Comparison of ENCODE assay signal across 1 cellular context in the genomic region with DNA sequence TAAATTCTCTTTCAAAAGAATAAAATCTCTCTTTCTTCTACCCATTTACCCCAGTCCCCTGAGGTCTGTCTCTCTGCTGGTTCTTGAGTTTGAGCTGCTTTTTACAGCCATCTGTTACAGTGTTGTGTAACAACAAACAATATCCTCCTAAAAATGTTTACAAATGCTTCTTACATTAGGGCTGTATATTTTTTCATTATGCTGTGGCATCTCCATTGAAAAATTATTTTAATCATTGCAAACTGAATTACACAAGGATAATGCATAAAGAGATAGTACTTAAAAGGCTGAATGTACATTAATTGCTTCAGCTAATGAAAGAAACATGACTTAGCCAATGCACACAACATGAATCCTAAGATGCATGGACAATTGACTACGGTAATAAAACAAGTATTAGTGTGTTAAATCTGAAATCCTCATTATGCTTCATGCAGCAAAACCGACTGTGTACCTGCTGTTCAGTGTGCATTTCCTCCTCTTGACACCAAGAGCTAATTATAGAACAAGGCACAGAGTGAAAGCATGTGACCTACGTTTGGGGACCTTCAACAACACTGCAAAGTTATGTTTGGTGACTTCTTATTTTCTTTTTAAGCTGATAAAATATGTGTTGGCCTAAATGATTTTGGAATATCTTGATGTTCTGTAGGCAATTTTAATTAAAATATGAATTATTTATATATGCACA.
TF ChIP-seq lines count a peak whose summit lies in the region.

No MANE protein-coding gene starts in this region.

TF ChIP-seq in WTC11, 78 proteins besides CTCF, POLR2A, EP300 and RAD21 (continued from another document):
- no peak for TF ChIP-seq MXD4 (CRISPR knock-in tag; IDR thresholded peaks at IDR 0.05; ENCODE audit: borderline replicate concordance)
- no peak for TF ChIP-seq EMX1 (CRISPR knock-in tag; IDR thresholded peaks at IDR 0.05)
- no peak for TF ChIP-seq IRF2 (CRISPR knock-in tag; IDR thresholded peaks at IDR 0.05; ENCODE audit: borderline replicate concordance, low read depth)
- no peak for TF ChIP-seq TCF7 (CRISPR knock-in tag; IDR thresholded peaks at IDR 0.05; ENCODE audit: low read depth)
- TF ChIP-seq, protein P1, sequence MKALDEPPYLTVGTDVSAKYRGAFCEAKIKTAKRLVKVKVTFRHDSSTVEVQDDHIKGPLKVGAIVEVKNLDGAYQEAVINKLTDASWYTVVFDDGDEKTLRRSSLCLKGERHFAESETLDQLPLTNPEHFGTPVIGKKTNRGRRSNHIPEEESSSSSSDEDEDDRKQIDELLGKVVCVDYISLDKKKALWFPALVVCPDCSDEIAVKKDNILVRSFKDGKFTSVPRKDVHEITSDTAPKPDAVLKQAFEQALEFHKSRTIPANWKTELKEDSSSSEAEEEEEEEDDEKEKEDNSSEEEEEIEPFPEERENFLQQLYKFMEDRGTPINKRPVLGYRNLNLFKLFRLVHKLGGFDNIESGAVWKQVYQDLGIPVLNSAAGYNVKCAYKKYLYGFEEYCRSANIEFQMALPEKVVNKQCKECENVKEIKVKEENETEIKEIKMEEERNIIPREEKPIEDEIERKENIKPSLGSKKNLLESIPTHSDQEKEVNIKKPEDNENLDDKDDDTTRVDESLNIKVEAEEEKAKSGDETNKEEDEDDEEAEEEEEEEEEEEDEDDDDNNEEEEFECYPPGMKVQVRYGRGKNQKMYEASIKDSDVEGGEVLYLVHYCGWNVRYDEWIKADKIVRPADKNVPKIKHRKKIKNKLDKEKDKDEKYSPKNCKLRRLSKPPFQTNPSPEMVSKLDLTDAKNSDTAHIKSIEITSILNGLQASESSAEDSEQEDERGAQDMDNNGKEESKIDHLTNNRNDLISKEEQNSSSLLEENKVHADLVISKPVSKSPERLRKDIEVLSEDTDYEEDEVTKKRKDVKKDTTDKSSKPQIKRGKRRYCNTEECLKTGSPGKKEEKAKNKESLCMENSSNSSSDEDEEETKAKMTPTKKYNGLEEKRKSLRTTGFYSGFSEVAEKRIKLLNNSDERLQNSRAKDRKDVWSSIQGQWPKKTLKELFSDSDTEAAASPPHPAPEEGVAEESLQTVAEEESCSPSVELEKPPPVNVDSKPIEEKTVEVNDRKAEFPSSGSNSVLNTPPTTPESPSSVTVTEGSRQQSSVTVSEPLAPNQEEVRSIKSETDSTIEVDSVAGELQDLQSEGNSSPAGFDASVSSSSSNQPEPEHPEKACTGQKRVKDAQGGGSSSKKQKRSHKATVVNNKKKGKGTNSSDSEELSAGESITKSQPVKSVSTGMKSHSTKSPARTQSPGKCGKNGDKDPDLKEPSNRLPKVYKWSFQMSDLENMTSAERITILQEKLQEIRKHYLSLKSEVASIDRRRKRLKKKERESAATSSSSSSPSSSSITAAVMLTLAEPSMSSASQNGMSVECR (CRISPR knock-in tag; IDR thresholded peaks at IDR 0.05; ENCODE audit: borderline replicate concordance), result no peak
- no peak for TF ChIP-seq ESRRA (CRISPR knock-in tag; IDR thresholded peaks at IDR 0.05; ENCODE audit: borderline replicate concordance)
- TF ChIP-seq SOX15 (CRISPR knock-in tag; IDR thresholded peaks at IDR 0.05), result no peak
- TF ChIP-seq JAZF1 (CRISPR knock-in tag; IDR thresholded peaks at IDR 0.05), result no peak
- TF ChIP-seq, protein P2, sequence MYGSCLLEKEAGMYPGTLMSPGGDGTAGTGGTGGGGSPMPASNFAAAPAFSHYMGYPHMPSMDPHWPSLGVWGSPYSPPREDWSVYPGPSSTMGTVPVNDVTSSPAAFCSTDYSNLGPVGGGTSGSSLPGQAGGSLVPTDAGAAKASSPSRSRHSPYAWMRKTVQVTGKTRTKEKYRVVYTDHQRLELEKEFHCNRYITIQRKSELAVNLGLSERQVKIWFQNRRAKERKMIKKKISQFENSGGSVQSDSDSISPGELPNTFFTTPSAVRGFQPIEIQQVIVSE (CRISPR knock-in tag; IDR thresholded peaks at IDR 0.05; ENCODE audit: borderline replicate concordance), result no peak
